Comparison of ENCODE assay signal across 20 cellular contexts in the genomic region with DNA sequence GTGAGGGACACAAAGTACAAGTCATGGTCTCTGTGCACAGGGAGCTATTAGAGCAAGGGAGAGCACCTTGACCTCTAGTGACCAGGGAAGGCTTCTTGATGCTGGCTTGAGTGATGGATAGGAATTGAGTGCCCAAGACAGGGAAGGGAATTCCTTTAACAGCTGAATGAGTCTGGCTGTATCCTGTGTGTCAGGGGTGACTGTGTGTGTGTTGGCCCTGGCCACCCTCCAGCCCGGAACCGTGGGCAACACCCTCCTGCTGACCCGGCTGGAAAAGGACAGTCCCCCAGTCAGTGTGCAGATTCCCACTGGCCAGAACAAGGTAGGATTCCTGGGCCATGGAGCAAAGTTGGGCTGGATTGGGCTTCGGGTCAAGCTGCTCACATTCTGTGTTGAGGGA. TPM values are rescaled to one million over a fixed set of nuclear protein-coding genes. Genes with fewer than 3 reads are reported as not detected.
DNase-seq lines count a peak whose midpoint lies in the region; ATAC-seq, FAIRE-seq and TF ChIP-seq lines count a peak whose summit lies in the region.
"Had no signal": no experiment of that assay in that cellular context is flagged by ENCODE, and none has a peak within 500 bp of the region (broad histone marks: within the 10 kb centered on the region; RNA-seq: fewer than 3 reads in every experiment).

No MANE protein-coding gene starts in this region.

- H3K4me1 Mint-ChIP-seq in activated CD8-positive, alpha-beta T cell treated with anti-CD3 and anti-CD28 coated beads for 36 hours (ENCODE audit: low read depth): peaks cover 19% of the 10 kb centered on the region
- peaks cover 10% of the 10 kb centered on the region for H3K4me1 Mint-ChIP-seq in activated CD8-positive, alpha-beta T cell treated with anti-CD3 and anti-CD28 coated beads, Interleukin-2, amount 10 ng/mL, durations not matched to agents 7 days and 5 days (ENCODE audit: low read depth)

- TF ChIP-seq POLR2A in endothelial cell of umbilical vein (IDR thresholded peaks at IDR 0.05; ENCODE audit: low read depth, low read length) (no peak), vagina (IDR thresholded peaks at IDR 0.05) (no peak)

- DNase-seq in activated CD8-positive, alpha-beta T cell treated with anti-CD3 and anti-CD28 coated beads for 36 hours: no peak
- no peak for DNase-seq in activated CD8-positive, alpha-beta T cell treated with anti-CD3 and anti-CD28 coated beads, Interleukin-2, amount 10 ng/mL, durations not matched to agents 7 days and 5 days
- DNase-seq in M059J (ENCODE audit: low read depth): peak; percentile 32
- DNase-seq in endothelial cell of umbilical vein (ENCODE audit: low read depth, low spot score): peak; percentile 33
- DNase-seq in renal cortical epithelial cell (ENCODE audit: low read depth): peak; percentile 39
- DNase-seq in islet precursor cell: no peak
- no peak for DNase-seq in vagina (ENCODE audit: extremely low spot score in 2 of 2)
- DNase-seq: activated B cell treated with CpG ODN at 0.5 μM for 24 hours; activated CD8-positive, alpha-beta memory T cell treated with anti-CD3 and anti-CD28 coated beads, Interleukin-2, amount 50 U/mL, for 48 hours; cerebellar nuclear complex; COR-L47; heart right ventricle; NCI-H1105 treated with DMSO at 0.1 percent for 48 hours; NCI-H82 had no signal

- H3K4me1 ChIP-seq in endothelial cell of umbilical vein (ENCODE audit: control insufficient read depth, extremely low read depth, insufficient read depth, low read length) (peaks cover 19% of the 10 kb centered on the region), vagina (peaks cover 12% of the 10 kb centered on the region)

- dilution Hi-C loops in endothelial cell of umbilical vein (cut with MboI; ENCODE audit: extremely low pct_ligation_motif_present, low sequenced_read_pairs): no loop called here

- no peak overlapping the region for H3K4me2 ChIP-seq in endothelial cell of umbilical vein (ENCODE audit: insufficient read depth, low read length)

- POLR2A ChIA-PET in activated CD8-positive, alpha-beta T cell treated with anti-CD3 and anti-CD28 coated beads for 36 hours (lab: Charles Lee): interaction anchor here (1.2 to 3.6 kb wide), 7 partner anchors 11 to 92 kb away, joined by 3 to 19 read pairs (median 4); a partner anchor contains a TSS
- POLR2A ChIA-PET in activated CD8-positive, alpha-beta T cell treated with anti-CD3 and anti-CD28 coated beads, Interleukin-2, amount 10 ng/mL, durations not matched to agents 7 days and 5 days (lab: Charles Lee): interaction anchor here (0.9 to 1.5 kb wide), 4 partner anchors 10 to 81 kb away, joined by 3 to 6 read pairs (median 4); a partner anchor contains a TSS
- POLR2A ChIA-PET in endothelial cell of umbilical vein (lab: Charles Lee): no interaction called here

- H3K9me3 Mint-ChIP-seq in activated CD8-positive, alpha-beta T cell treated with anti-CD3 and anti-CD28 coated beads for 36 hours: no peaks in the 10 kb centered on the region
- H3K9me3 Mint-ChIP-seq in activated CD8-positive, alpha-beta T cell treated with anti-CD3 and anti-CD28 coated beads, Interleukin-2, amount 10 ng/mL, durations not matched to agents 7 days and 5 days (ENCODE audit: insufficient read depth): no peaks in the 10 kb centered on the region
- H3K9me3 Mint-ChIP-seq: activated B cell treated with CpG ODN at 0.5 μM for 24 hours, mesothelial cell of epicardium, type B pancreatic cell had no signal

- TF ChIP-seq CTCF in activated CD8-positive, alpha-beta T cell treated with anti-CD3 and anti-CD28 coated beads for 36 hours (IDR thresholded peaks at IDR 0.05): no peak
- TF ChIP-seq CTCF in endothelial cell of umbilical vein (IDR thresholded peaks at IDR 0.05; ENCODE audit: extremely low read depth in 1 of 2, insufficient read depth in 1 of 2, low read depth in 1 of 2, low read length in 2 of 2) (no peak), vagina (IDR thresholded peaks at IDR 0.05) (no peak)

- no peak overlapping the region for H3K4me3 Mint-ChIP-seq in activated CD8-positive, alpha-beta T cell treated with anti-CD3 and anti-CD28 coated beads for 36 hours
- no peak overlapping the region for H3K4me3 Mint-ChIP-seq in activated CD8-positive, alpha-beta T cell treated with anti-CD3 and anti-CD28 coated beads, Interleukin-2, amount 10 ng/mL, durations not matched to agents 7 days and 5 days
- H3K4me3 Mint-ChIP-seq: activated B cell treated with CpG ODN at 0.5 μM for 24 hours, mesothelial cell of epicardium, type B pancreatic cell had no signal

- H3K27me3 Mint-ChIP-seq in activated CD8-positive, alpha-beta T cell treated with anti-CD3 and anti-CD28 coated beads for 36 hours: no peaks in the 10 kb centered on the region
- no peaks in the 10 kb centered on the region for H3K27me3 Mint-ChIP-seq in activated CD8-positive, alpha-beta T cell treated with anti-CD3 and anti-CD28 coated beads, Interleukin-2, amount 10 ng/mL, durations not matched to agents 7 days and 5 days (ENCODE audit: low read depth)
- H3K27me3 Mint-ChIP-seq: activated B cell treated with CpG ODN at 0.5 μM for 24 hours, type B pancreatic cell had no signal

- H3K4me3 ChIP-seq in endothelial cell of umbilical vein (replicated peaks in 1 of 3; ENCODE audit: insufficient read depth in 1 of 3, low read depth in 1 of 3, low read length in 3 of 3) (no peak overlapping the region), vagina (no peak overlapping the region)
- H3K4me3 ChIP-seq: heart right ventricle, K562 had no signal

- intact Hi-C loops in activated CD8-positive, alpha-beta T cell treated with anti-CD3 and anti-CD28 coated beads for 36 hours (cut with micrococcal nuclease): loop anchor here (5.0 kb wide), 1 partner anchor 78 kb away; no protein-coding TSS in a partner anchor
- intact Hi-C loops in endothelial cell of umbilical vein (cut with micrococcal nuclease) (no loop called here), vagina (cut with DNase I) (loop anchor here (5.0 kb wide), 1 partner anchor 78 kb away; no protein-coding TSS in a partner anchor)

- no peaks in the 10 kb centered on the region for H4K20me1 ChIP-seq in endothelial cell of umbilical vein (replicated peaks; ENCODE audit: control insufficient read depth, extremely low read depth, insufficient read depth, low read length)

- H3K9ac ChIP-seq in endothelial cell of umbilical vein (replicated peaks; ENCODE audit: extremely low read depth, insufficient read depth, low read length): no peak overlapping the region

- H3K27ac ChIP-seq in endothelial cell of umbilical vein (ENCODE audit: insufficient read depth, low read depth, low read length): peak overlapping the region; percentile 31
- H3K27ac ChIP-seq in vagina: no peak overlapping the region
- H3K27ac ChIP-seq: heart right ventricle had no signal

- no peaks in the 10 kb centered on the region for H3K27me3 ChIP-seq in endothelial cell of umbilical vein (ENCODE audit: control insufficient read depth in 2 of 2, insufficient read depth in 2 of 2, low read length in 2 of 2)
- no peaks in the 10 kb centered on the region for H3K27me3 ChIP-seq in vagina
- H3K27me3 ChIP-seq: heart right ventricle had no signal

- H2AFZ ChIP-seq in endothelial cell of umbilical vein (ENCODE audit: low read depth, low read length): no peak overlapping the region

- H3K79me2 ChIP-seq in endothelial cell of umbilical vein (ENCODE audit: control insufficient read depth, insufficient read depth, low read length): no peaks in the 10 kb centered on the region

- BruUV-seq in endothelial cell of umbilical vein (replicated peaks; lab: Mats Ljungman, UMichigan): no TSS peak

- H3K9me3 ChIP-seq in endothelial cell of umbilical vein (replicated peaks; ENCODE audit: control insufficient read depth, insufficient read depth, low read length) (no peaks in the 10 kb centered on the region), vagina (no peaks in the 10 kb centered on the region)
- H3K9me3 ChIP-seq: heart right ventricle had no signal

- CTCF ChIA-PET in activated CD8-positive, alpha-beta T cell treated with anti-CD3 and anti-CD28 coated beads for 36 hours (lab: Charles Lee): interaction anchor here (1.0 to 8.1 kb wide), 8 partner anchors 12 to 130 kb away, joined by 3 to 130 read pairs (median 4); a partner anchor contains a TSS
- CTCF ChIA-PET in activated CD8-positive, alpha-beta T cell treated with anti-CD3 and anti-CD28 coated beads, Interleukin-2, amount 10 ng/mL, durations not matched to agents 7 days and 5 days (lab: Charles Lee): interaction anchor here (1.1 to 13.8 kb wide), 4 partner anchors 31 to 130 kb away, joined by 4 to 192 read pairs (median 14); a partner anchor contains a TSS
- CTCF ChIA-PET in endothelial cell of umbilical vein (lab: Charles Lee): interaction anchor here (0.9 to 12.3 kb wide), 7 partner anchors 10 to 224 kb away, joined by 3 to 366 read pairs (median 4); a partner anchor contains a TSS

- ATAC-seq in activated CD8-positive, alpha-beta T cell treated with anti-CD3 and anti-CD28 coated beads for 36 hours: no peak
- no peak for ATAC-seq in activated CD8-positive, alpha-beta T cell treated with anti-CD3 and anti-CD28 coated beads, Interleukin-2, amount 10 ng/mL, durations not matched to agents 7 days and 5 days
- ATAC-seq in HG02938 (IDR thresholded peaks at IDR 0.05; ENCODE audit: unreplicated experiment): no peak
- ATAC-seq: heart right ventricle, K562 had no signal

- H3K9me1 ChIP-seq in endothelial cell of umbilical vein (replicated peaks; ENCODE audit: control insufficient read depth, extremely low read depth, insufficient read depth, low read length): no peaks in the 10 kb centered on the region

- peaks cover 69% of the 10 kb centered on the region for H3K36me3 Mint-ChIP-seq in activated CD8-positive, alpha-beta T cell treated with anti-CD3 and anti-CD28 coated beads for 36 hours (ENCODE audit: low read depth)
- peaks cover 72% of the 10 kb centered on the region for H3K36me3 Mint-ChIP-seq in activated CD8-positive, alpha-beta T cell treated with anti-CD3 and anti-CD28 coated beads, Interleukin-2, amount 10 ng/mL, durations not matched to agents 7 days and 5 days (ENCODE audit: low read depth)

- FAIRE-seq in endothelial cell of umbilical vein (lab: Jason Lieb, UNC): peak; percentile 71
- FAIRE-seq: islet of Langerhans, K562 had no signal

- peak overlapping the region; percentile 57 for H3K27ac Mint-ChIP-seq in activated CD8-positive, alpha-beta T cell treated with anti-CD3 and anti-CD28 coated beads for 36 hours
- H3K27ac Mint-ChIP-seq in activated CD8-positive, alpha-beta T cell treated with anti-CD3 and anti-CD28 coated beads, Interleukin-2, amount 10 ng/mL, durations not matched to agents 7 days and 5 days: no peak overlapping the region
- H3K27ac Mint-ChIP-seq: activated B cell treated with CpG ODN at 0.5 μM for 24 hours, mesothelial cell of epicardium, type B pancreatic cell had no signal

- H3K36me3 ChIP-seq in endothelial cell of umbilical vein (ENCODE audit: control insufficient read depth in 2 of 2, extremely low read depth in 1 of 2, insufficient read depth in 2 of 2, low read length in 2 of 2) (peaks cover 2 to 11% of the 10 kb centered on the region in 2 experiments), vagina (no peaks in the 10 kb centered on the region)

RNA-seq across cellular contexts. Expression of a gene that starts 5.5 kb away (rescaled TPM):
- total RNA-seq in activated CD8-positive, alpha-beta T cell treated with anti-CD3 and anti-CD28 coated beads for 36 hours: 100 to 1,000 TPM; 322 to 373 TPM
- 100 to 1,000 TPM; 292 to 307 TPM for total RNA-seq in activated CD8-positive, alpha-beta T cell treated with anti-CD3 and anti-CD28 coated beads, Interleukin-2, amount 10 ng/mL, durations not matched to agents 7 days and 5 days
- total RNA-seq in M059J (2014; rRNA removed; shearing (Covaris generic)): 404 and 498 TPM in 2 replicates
- 286 and 301 TPM in 2 replicates for total RNA-seq in endothelial cell of umbilical vein
- 665 and 745 TPM in 2 replicates for polyA plus RNA-seq in endothelial cell of umbilical vein
- polyA plus RNA-seq in endothelial cell of umbilical vein (2011; cell fraction: cytosol; rRNA removed): 965 and 972 TPM in 2 replicates
- 821 and 880 TPM in 2 replicates for polyA plus RNA-seq in endothelial cell of umbilical vein (2011; cell fraction: nucleus; rRNA removed)
- polyA plus RNA-seq in endothelial cell of umbilical vein (2012): 559 and 618 TPM in 2 replicates
- polyA minus RNA-seq in endothelial cell of umbilical vein: 123 and 203 TPM in 2 replicates
- 96.5 TPM for polyA minus RNA-seq in endothelial cell of umbilical vein (2011; cell fraction: cytosol; rRNA and poly(A)+ RNA removed)
- 80.4 and 104 TPM in 2 replicates for polyA minus RNA-seq in endothelial cell of umbilical vein (2011; cell fraction: nucleus; rRNA and poly(A)+ RNA removed)
- total RNA-seq in renal cortical epithelial cell: 323 and 327 TPM in 2 replicates
- 673 TPM for total RNA-seq in vagina

RNA-seq across cellular contexts. Expression of a gene that starts 9.6 kb away (rescaled TPM):
- 10 to 100 TPM; 69.5 to 70.9 TPM for total RNA-seq in activated CD8-positive, alpha-beta T cell treated with anti-CD3 and anti-CD28 coated beads for 36 hours
- 10 to 100 TPM; 55.6 to 56.9 TPM for total RNA-seq in activated CD8-positive, alpha-beta T cell treated with anti-CD3 and anti-CD28 coated beads, Interleukin-2, amount 10 ng/mL, durations not matched to agents 7 days and 5 days
- 43.6 and 53.1 TPM in 2 replicates for total RNA-seq in M059J (2014; rRNA removed; shearing (Covaris generic))
- total RNA-seq in endothelial cell of umbilical vein: 61.1 and 65.8 TPM in 2 replicates
- polyA plus RNA-seq in endothelial cell of umbilical vein: 65.5 and 65.9 TPM in 2 replicates
- polyA plus RNA-seq in endothelial cell of umbilical vein (2011; cell fraction: cytosol; rRNA removed): 60.4 and 62.2 TPM in 2 replicates
- polyA plus RNA-seq in endothelial cell of umbilical vein (2011; cell fraction: nucleus; rRNA removed): 41.2 and 42.1 TPM in 2 replicates
- 47.2 and 56.8 TPM in 2 replicates for polyA plus RNA-seq in endothelial cell of umbilical vein (2012)
- 34.9 and 42.2 TPM in 2 replicates for polyA minus RNA-seq in endothelial cell of umbilical vein
- polyA minus RNA-seq in endothelial cell of umbilical vein (2011; cell fraction: cytosol; rRNA and poly(A)+ RNA removed): 67.1 TPM
- 9.1 and 10.0 TPM in 2 replicates for polyA minus RNA-seq in endothelial cell of umbilical vein (2011; cell fraction: nucleus; rRNA and poly(A)+ RNA removed)
- total RNA-seq in renal cortical epithelial cell: 28.4 and 42.9 TPM in 2 replicates
- 41.5 TPM for total RNA-seq in vagina

RNA-seq across cellular contexts. Expression of a gene that starts 21.8 kb away (rescaled TPM):
- 10 to 100 TPM; 62.1 to 63.4 TPM for total RNA-seq in activated CD8-positive, alpha-beta T cell treated with anti-CD3 and anti-CD28 coated beads for 36 hours
- 100 to 1,000 TPM; 126 TPM for total RNA-seq in activated CD8-positive, alpha-beta T cell treated with anti-CD3 and anti-CD28 coated beads, Interleukin-2, amount 10 ng/mL, durations not matched to agents 7 days and 5 days
- 2.9 and 9.0 TPM in 2 replicates for total RNA-seq in M059J (2014; rRNA removed; shearing (Covaris generic))
- total RNA-seq in endothelial cell of umbilical vein (39.3 and 42.7 TPM in 2 replicates), renal cortical epithelial cell (0.70 and 2.4 TPM in 2 replicates), vagina (17.7 TPM)
- polyA plus RNA-seq in endothelial cell of umbilical vein: 16.2 and 18.8 TPM in 2 replicates
- 10.3 and 10.6 TPM in 2 replicates for polyA plus RNA-seq in endothelial cell of umbilical vein (2011; cell fraction: cytosol; rRNA removed)
- 66.8 and 72.5 TPM in 2 replicates for polyA plus RNA-seq in endothelial cell of umbilical vein (2011; cell fraction: nucleus; rRNA removed)
- polyA plus RNA-seq in endothelial cell of umbilical vein (2012): 5.8 and 10.4 TPM in 2 replicates
- polyA minus RNA-seq in endothelial cell of umbilical vein: 20.5 and 30.2 TPM in 2 replicates
- 16.7 TPM for polyA minus RNA-seq in endothelial cell of umbilical vein (2011; cell fraction: cytosol; rRNA and poly(A)+ RNA removed)
- polyA minus RNA-seq in endothelial cell of umbilical vein (2011; cell fraction: nucleus; rRNA and poly(A)+ RNA removed): 19.9 and 31.0 TPM in 2 replicates

RNA-seq across cellular contexts. Expression of a gene that starts 31.5 kb away (rescaled TPM):
- total RNA-seq in activated CD8-positive, alpha-beta T cell treated with anti-CD3 and anti-CD28 coated beads for 36 hours: 10 to 100 TPM; 81.3 to 87.6 TPM
- total RNA-seq in activated CD8-positive, alpha-beta T cell treated with anti-CD3 and anti-CD28 coated beads, Interleukin-2, amount 10 ng/mL, durations not matched to agents 7 days and 5 days: 10 to 100 TPM; 67.5 to 67.9 TPM
- 34.7 and 51.6 TPM in 2 replicates for total RNA-seq in M059J (2014; rRNA removed; shearing (Covaris generic))
- total RNA-seq in endothelial cell of umbilical vein (57.8 and 60.0 TPM in 2 replicates), renal cortical epithelial cell (40.1 and 40.3 TPM in 2 replicates), vagina (30.9 TPM)
- polyA plus RNA-seq in endothelial cell of umbilical vein: 83.1 and 86.0 TPM in 2 replicates
- 52.7 and 61.4 TPM in 2 replicates for polyA plus RNA-seq in endothelial cell of umbilical vein (2011; cell fraction: cytosol; rRNA removed)
- polyA plus RNA-seq in endothelial cell of umbilical vein (2011; cell fraction: nucleus; rRNA removed): 183 and 200 TPM in 2 replicates
- polyA plus RNA-seq in endothelial cell of umbilical vein (2012): 50.4 and 56.6 TPM in 2 replicates
- polyA minus RNA-seq in endothelial cell of umbilical vein: 67.7 and 70.4 TPM in 2 replicates
- 82.0 TPM for polyA minus RNA-seq in endothelial cell of umbilical vein (2011; cell fraction: cytosol; rRNA and poly(A)+ RNA removed)
- polyA minus RNA-seq in endothelial cell of umbilical vein (2011; cell fraction: nucleus; rRNA and poly(A)+ RNA removed): 37.3 and 47.9 TPM in 2 replicates

RNA-seq across cellular contexts. Expression of a gene that starts 46.3 kb away (rescaled TPM):
- total RNA-seq in activated CD8-positive, alpha-beta T cell treated with anti-CD3 and anti-CD28 coated beads for 36 hours: not detected
- not detected for total RNA-seq in activated CD8-positive, alpha-beta T cell treated with anti-CD3 and anti-CD28 coated beads, Interleukin-2, amount 10 ng/mL, durations not matched to agents 7 days and 5 days
- total RNA-seq in M059J (2014; rRNA removed; shearing (Covaris generic)): not detected in 2 replicates
- not detected in 2 replicates for total RNA-seq in endothelial cell of umbilical vein
- not detected in 2 replicates for polyA plus RNA-seq in endothelial cell of umbilical vein
- not detected in 2 replicates for polyA plus RNA-seq in endothelial cell of umbilical vein (2011; cell fraction: cytosol; rRNA removed)
- polyA plus RNA-seq in endothelial cell of umbilical vein (2011; cell fraction: nucleus; rRNA removed): not detected in 2 replicates
- polyA plus RNA-seq in endothelial cell of umbilical vein (2012): not detected in 2 replicates
- polyA minus RNA-seq in endothelial cell of umbilical vein: not detected in 2 replicates
- polyA minus RNA-seq in endothelial cell of umbilical vein (2011; cell fraction: cytosol; rRNA and poly(A)+ RNA removed): not detected
- polyA minus RNA-seq in endothelial cell of umbilical vein (2011; cell fraction: nucleus; rRNA and poly(A)+ RNA removed): not detected in 2 replicates
- not detected in 2 replicates for total RNA-seq in renal cortical epithelial cell
- total RNA-seq in vagina: not detected
- total RNA-seq: activated B cell treated with CpG ODN at 0.5 μM for 24 hours; heart right ventricle; K562; T-helper 1 cell treated with Interleukin-12 subunit alpha and Interleukin-12 subunit beta and Interleukin-4 antibody, amounts not matched to agents 30 ng/mL and 1 ng/mL, for 36 hours had no signal
- polyA plus RNA-seq: heart right ventricle had no signal

Comparison
In these comparisons a context has a peak if more than half of its experiments do, and no peak if none do; other contexts are left out.
1. DNase-seq: peak in M059J (single experiment), endothelial cell of umbilical vein (single experiment) and renal cortical epithelial cell (single experiment); none in activated CD8-positive, alpha-beta T cell treated with anti-CD3 and anti-CD28 coated beads for 36 hours (single experiment), activated CD8-positive, alpha-beta T cell treated with anti-CD3 and anti-CD28 coated beads, Interleukin-2, amount 10 ng/mL, durations not matched to agents 7 days and 5 days (single experiment), islet precursor cell (single experiment) and vagina (0 of 2).